In the genomic region with DNA sequence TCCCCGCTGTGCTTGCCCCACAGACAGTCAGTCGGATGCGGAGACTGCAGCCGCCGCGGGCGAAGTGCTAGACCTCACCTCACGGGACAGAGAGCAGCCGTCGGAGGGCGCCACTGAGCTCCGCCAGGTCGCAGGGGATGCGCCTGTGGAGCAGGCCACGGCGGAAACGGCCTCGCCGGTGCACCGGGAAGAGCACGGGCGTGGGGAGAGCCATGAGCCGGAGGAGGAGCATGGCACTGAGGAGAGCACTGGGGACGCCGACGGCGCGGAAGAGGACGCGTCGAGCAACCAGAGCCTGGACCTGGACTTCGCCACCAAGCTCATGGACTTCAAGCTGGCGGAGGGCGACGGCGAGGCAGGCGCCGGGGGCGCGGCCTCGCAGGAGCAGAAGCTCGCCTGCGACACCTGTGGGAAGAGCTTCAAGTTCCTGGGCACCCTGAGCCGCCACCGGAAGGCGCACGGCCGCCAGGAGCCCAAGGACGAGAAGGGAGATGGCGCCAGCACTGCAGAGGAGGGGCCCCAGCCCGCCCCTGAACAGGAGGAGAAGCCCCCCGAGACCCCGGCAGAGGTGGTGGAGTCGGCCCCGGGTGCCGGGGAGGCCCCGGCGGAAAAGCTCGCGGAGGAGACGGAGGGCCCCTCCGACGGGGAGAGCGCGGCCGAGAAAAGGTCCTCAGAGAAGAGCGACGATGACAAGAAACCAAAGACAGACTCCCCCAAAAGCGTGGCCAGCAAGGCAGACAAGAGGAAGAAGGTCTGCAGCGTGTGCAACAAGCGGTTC, we compare ENCODE assay signal across 17 cellular contexts.
"Had no signal": no experiment of that assay in that cellular context is flagged by ENCODE, and none has a peak within 500 bp of the region (broad histone marks: within the 10 kb centered on the region; RNA-seq: fewer than 3 reads in every experiment).

No MANE protein-coding gene starts in this region.

- H3K27me3 ChIP-seq: breast epithelium, esophagus muscularis mucosa, pancreas had no signal

- DNase-seq: activated CD4-positive, alpha-beta T cell treated with anti-CD3 and anti-CD28 coated beads, Interleukin-2, amount 50 U/mL, for 48 hours; activated CD8-positive, alpha-beta memory T cell treated with anti-CD3 and anti-CD28 coated beads, Interleukin-2, amount 10 ng/mL, durations not matched to agents 7 days and 5 days; activated naive CD4-positive, alpha-beta T cell treated with anti-CD3 and anti-CD28 coated beads for 36 hours; activated naive CD8-positive, alpha-beta T cell treated with anti-CD3 and anti-CD28 coated beads, Interleukin-2, amount 50 U/mL, for 24 hours; activated T-cell treated with anti-CD3 and anti-CD28 coated beads, Interleukin-2, amount 50 U/mL, for 1 hour; foreskin fibroblast; glutamatergic neuron; left colon; mammary epithelial cell; naive B cell; stimulated activated CD4-positive, alpha-beta T cell treated with anti-CD3 and anti-CD28 coated beads, Interleukin-4, amount 100 ng/mL, for 1 hour; stimulated activated naive CD4-positive, alpha-beta T cell treated with Interleukin-2 at 50 U/mL for 16 hours had no signal

- H3K9me3 Mint-ChIP-seq: activated naive CD4-positive, alpha-beta T cell treated with anti-CD3 and anti-CD28 coated beads for 36 hours; activated naive CD8-positive, alpha-beta T cell treated with anti-CD3 and anti-CD28 coated beads, Interleukin-2, amount 50 U/mL, for 24 hours; activated T-helper 2 cell treated with anti-CD3 and anti-CD28 coated beads, Interferon-gamma antibody, Interleukin-2, Interleukin-4, amounts not matched to agents 10 μg/mL and 5 μg/mL and 100 μg/mL, durations not matched to agents 14 hours and 24 hours and 36 hours; naive B cell; type B pancreatic cell had no signal

- H3K4me3 ChIP-seq: breast epithelium, esophagus muscularis mucosa, pancreas had no signal

- H3K27ac Mint-ChIP-seq: activated CD8-positive, alpha-beta memory T cell treated with anti-CD3 and anti-CD28 coated beads, Interleukin-2, amount 10 ng/mL, durations not matched to agents 7 days and 5 days; activated naive CD4-positive, alpha-beta T cell treated with anti-CD3 and anti-CD28 coated beads for 36 hours; activated naive CD8-positive, alpha-beta T cell treated with anti-CD3 and anti-CD28 coated beads, Interleukin-2, amount 50 U/mL, for 24 hours; activated T-helper 2 cell treated with anti-CD3 and anti-CD28 coated beads, Interferon-gamma antibody, Interleukin-2, Interleukin-4, amounts not matched to agents 10 μg/mL and 5 μg/mL and 100 μg/mL, durations not matched to agents 14 hours and 24 hours and 36 hours; type B pancreatic cell had no signal

- H3K36me3 Mint-ChIP-seq: type B pancreatic cell had no signal

- ATAC-seq: activated CD8-positive, alpha-beta memory T cell treated with anti-CD3 and anti-CD28 coated beads, Interleukin-2, amount 10 ng/mL, durations not matched to agents 7 days and 5 days; activated naive CD8-positive, alpha-beta T cell treated with anti-CD3 and anti-CD28 coated beads, Interleukin-2, amount 50 U/mL, for 24 hours; left colon; pancreas had no signal

- H3K27ac ChIP-seq: breast epithelium, esophagus muscularis mucosa, pancreas had no signal

- H3K4me3 Mint-ChIP-seq: activated CD8-positive, alpha-beta memory T cell treated with anti-CD3 and anti-CD28 coated beads, Interleukin-2, amount 10 ng/mL, durations not matched to agents 7 days and 5 days; activated naive CD4-positive, alpha-beta T cell treated with anti-CD3 and anti-CD28 coated beads for 36 hours; activated naive CD8-positive, alpha-beta T cell treated with anti-CD3 and anti-CD28 coated beads, Interleukin-2, amount 50 U/mL, for 24 hours; naive B cell; type B pancreatic cell had no signal

- H3K4me1 ChIP-seq: breast epithelium had no signal

- H3K27me3 Mint-ChIP-seq: activated CD8-positive, alpha-beta memory T cell treated with anti-CD3 and anti-CD28 coated beads, Interleukin-2, amount 10 ng/mL, durations not matched to agents 7 days and 5 days; activated naive CD8-positive, alpha-beta T cell treated with anti-CD3 and anti-CD28 coated beads, Interleukin-2, amount 50 U/mL, for 24 hours; naive B cell; type B pancreatic cell had no signal

- H3K9me3 ChIP-seq: breast epithelium, esophagus muscularis mucosa, pancreas had no signal
